Comparison of ENCODE assay signal across 8 cellular contexts in genomic region chr7:130205084-130205947, GRCh38. TPM values are rescaled to one million over a fixed set of nuclear protein-coding genes. Genes with fewer than 3 reads are reported as not detected.
DNase-seq lines count a peak whose midpoint lies in the region; ATAC-seq and TF ChIP-seq lines count a peak whose summit lies in the region.

Gene TMEM209 (minus strand): TSS chr7:130205406. CDS start chr7:130205375, 31 bp downstream.

- TF ChIP-seq EP300 in SK-N-SH (IDR thresholded peaks at IDR 0.05; ENCODE audit: borderline replicate concordance in 1 of 2, low read depth in 1 of 2, low read length in 1 of 2) (no peak; a peak in 1 of 4 replicates), suprapubic skin (IDR thresholded peaks at IDR 0.05) (no peak)

- H3K4me1 ChIP-seq in SK-N-SH (ENCODE audit: control insufficient read depth in 1 of 2, insufficient read depth in 2 of 2, low read depth in 1 of 2, low read length in 1 of 2), result peaks cover 0 to 8% of the 10 kb centered on the region in 2 experiments; a peak in 2 of 4 replicates
- H3K4me1 ChIP-seq in suprapubic skin, result peaks cover 6% of the 10 kb centered on the region

- peak; percentile 26 for TF ChIP-seq RAD21 in SK-N-SH (IDR thresholded peaks at IDR 0.05; ENCODE audit: low read length)

- H3K36me3 ChIP-seq in SK-N-SH (replicated peaks in 1 of 2; ENCODE audit: control insufficient read depth in 1 of 2, insufficient read depth in 2 of 2, low read length in 1 of 2), result peaks cover 31 to 34% of the 10 kb centered on the region in 2 experiments
- peaks cover 16% of the 10 kb centered on the region for H3K36me3 ChIP-seq in suprapubic skin

- peaks cover 19% of the 10 kb centered on the region; the same call in 1 of the 2 replicates for H3K79me2 ChIP-seq in SK-N-SH (ENCODE audit: insufficient read depth)

- TF ChIP-seq POLR2A in suprapubic skin (IDR thresholded peaks at IDR 0.05), result peak; percentile 13 to 76

- peak; percentile 92 for DNase-seq in GM04504 (ENCODE audit: low read depth)
- DNase-seq in NCI-H1048 (lab: John Stamatoyannopoulos, UW), result peak; percentile 91
- peak; percentile 98 for DNase-seq in SK-N-SH
- peak; percentile 94 for DNase-seq in activated naive CD4-positive, alpha-beta T cell treated with anti-CD3 and anti-CD28 coated beads, Interleukin-2, amount 50 U/mL, for 16 hours
- peak; percentile 93 for DNase-seq in germinal center (ENCODE audit: low spot score)
- peak; percentile 90 for DNase-seq in non-pigmented ciliary epithelial cell (ENCODE audit: low read depth)
- DNase-seq in suprapubic skin (ENCODE audit: low spot score in 2 of 2), result peak; percentile 97

- no peaks in the 10 kb centered on the region for H4K20me1 ChIP-seq in SK-N-SH (ENCODE audit: insufficient read depth)

- ATAC-seq in HG02571 (IDR thresholded peaks at IDR 0.05; ENCODE audit: unreplicated experiment), result peak; percentile 97

- no peaks in the 10 kb centered on the region for H3K9me2 ChIP-seq in SK-N-SH

- peak within 1 kb of the TSS; percentile 78 to 91 for H3K4me3 ChIP-seq in SK-N-SH (ENCODE audit: low read depth in 2 of 2, low read length in 1 of 2)
- peak within 1 kb of the TSS; percentile 71 for H3K4me3 ChIP-seq in suprapubic skin

- peak within 1 kb of the TSS; percentile 81 for H3K4me2 ChIP-seq in SK-N-SH

- H3F3A ChIP-seq in SK-N-SH (replicated peaks; ENCODE audit: insufficient read depth), result peaks cover 30% of the 10 kb centered on the region

- 16% methylated on average over 40 of the region's 44 CpGs for WGBS in SK-N-SH (ENCODE audit: low lambda C conversion rate)
- 9% methylated on average over 40 of the region's 44 CpGs for WGBS in suprapubic skin

- no peaks in the 10 kb centered on the region for H3K9me3 ChIP-seq in SK-N-SH
- H3K9me3 ChIP-seq in suprapubic skin, result no peaks in the 10 kb centered on the region

- POLR2A ChIA-PET in SK-N-SH (lab: Yijun Ruan, JAX), result interaction anchor here (0.5 to 2.2 kb wide), 25 partner anchors 12 to 568 kb away, joined by 3 to 14 read pairs (median 3); partner anchors contain the start of genes CEP41, CPA1 and KLHDC10

- CTCF ChIA-PET in SK-N-SH (lab: Yijun Ruan, JAX), result interaction anchor here (0.6 to 2.6 kb wide), 10 partner anchors 10 to 530 kb away, joined by 3 to 13 read pairs (median 4); no protein-coding TSS in a partner anchor

- peak within 1 kb of the TSS; percentile 90 for H3K9ac ChIP-seq in SK-N-SH

- no peaks in the 10 kb centered on the region for H3K27me3 ChIP-seq in SK-N-SH (ENCODE audit: insufficient read depth)
- no peaks in the 10 kb centered on the region for H3K27me3 ChIP-seq in suprapubic skin

- TF ChIP-seq CTCF in SK-N-SH (IDR thresholded peaks at IDR 0.05) (no peak), suprapubic skin (IDR thresholded peaks at IDR 0.05) (no peak)

- H3K27ac ChIP-seq in SK-N-SH (ENCODE audit: low read depth in 2 of 2, low read length in 1 of 2) (peak within 1 kb of the TSS; percentile 91 to 99), suprapubic skin (peak within 1 kb of the TSS; percentile 93)

- peak within 1 kb of the TSS; percentile 97 for H2AFZ ChIP-seq in SK-N-SH (ENCODE audit: low read depth)

TF ChIP-seq in SK-N-SH, 30 proteins besides CTCF, POLR2A, EP300 and RAD21:
- TF ChIP-seq ZBTB33 (IDR thresholded peaks at IDR 0.05; ENCODE audit: borderline replicate concordance, low read depth) (peak; percentile 100), TAF1 (IDR thresholded peaks at IDR 0.05; ENCODE audit: borderline replicate concordance, low read depth, low read length) (peak; percentile 94), RXRA (IDR thresholded peaks at IDR 0.05; ENCODE audit: borderline replicate concordance, low read depth) (peak; percentile 20; the same call in 1 of the 2 replicates), TEAD4 (IDR thresholded peaks at IDR 0.05; ENCODE audit: borderline replicate concordance, insufficient read depth) (no peak), REST (IDR thresholded peaks at IDR 0.05; ENCODE audit: low read depth, low read length) (peak; percentile 44; the same call in 1 of the 2 replicates), YY1 (IDR thresholded peaks at IDR 0.05; ENCODE audit: low read depth) (peak; percentile 66), NFIC (IDR thresholded peaks at IDR 0.05; ENCODE audit: borderline replicate concordance) (0 out of 2 replicates have a peak, but pooled peaks have one; percentile 23), FOXJ3 (CRISPR knock-in tag; IDR thresholded peaks at IDR 0.05) (no peak), NRF1 (IDR thresholded peaks at IDR 0.05; ENCODE audit: low read depth, low read length) (peak; percentile 97), RCOR1 (IDR thresholded peaks at IDR 0.05; ENCODE audit: low read length) (peak; percentile 45), MXI1 (IDR thresholded peaks at IDR 0.05; ENCODE audit: low read depth, low read length) (peak; percentile 94), POLR2AphosphoS5 (IDR thresholded peaks at IDR 0.05; ENCODE audit: low read depth, low read length) (peak; percentile 98), EZH2phosphoT487 (IDR thresholded peaks at IDR 0.05; ENCODE audit: borderline replicate concordance, low read depth) (no peak), RFX5 (IDR thresholded peaks at IDR 0.05; ENCODE audit: low read length) (no peak), SIN3A (IDR thresholded peaks at IDR 0.05; ENCODE audit: borderline replicate concordance, low read depth, low read length) (peak; percentile 98), USF2 (IDR thresholded peaks at IDR 0.05; ENCODE audit: borderline replicate concordance, low read depth, low read length) (no peak), TCF12 (IDR thresholded peaks at IDR 0.05) (peak; percentile 23; the same call in 1 of the 2 replicates), CHD2 (IDR thresholded peaks at IDR 0.05; ENCODE audit: low read length, partially characterized antibody) (peak; percentile 100), MEF2A (IDR thresholded peaks at IDR 0.05; ENCODE audit: borderline replicate concordance, low read depth) (no peak), GABPA (IDR thresholded peaks at IDR 0.05; ENCODE audit: low read depth) (peak; percentile 92), ELF1 (IDR thresholded peaks at IDR 0.05) (peak; percentile 93), MAX (IDR thresholded peaks at IDR 0.05; ENCODE audit: low read depth) (peak; percentile 96)

RNA-seq across cellular contexts. Expression of gene TMEM209, which starts in this region (rescaled TPM):
- 14.9 and 18.2 TPM in 2 replicates for polyA plus RNA-seq in SK-N-SH (2012; rRNA removed)
- polyA plus RNA-seq in SK-N-SH (2012; cell fraction: cytosol; rRNA removed), result 14.8 and 15.7 TPM in 2 replicates
- polyA plus RNA-seq in SK-N-SH (2012; cell fraction: nucleus; rRNA removed), result 11.4 and 14.6 TPM in 2 replicates
- total RNA-seq in suprapubic skin, result 10 to 100 TPM in 3 of 4 donors, 1 to 10 TPM in 1; 8.7 to 15.0 (median 12.6) TPM

Comparison
In these comparisons a context has a peak if more than half of its experiments do, and no peak if none do; other contexts are left out.
1. Peak in every context shown above with its lines: DNase-seq, ATAC-seq, H3K4me3 ChIP-seq and H3K27ac ChIP-seq.